ENCODE assay signal across 27 cellular contexts in genomic region chr19:13301627-13302334, GRCh38.
"Had no signal": no experiment of that assay in that cellular context is flagged by ENCODE, and none has a peak within 500 bp of the region (broad histone marks: within the 10 kb centered on the region; RNA-seq: fewer than 3 reads in every experiment).

No MANE protein-coding gene starts in this region.

- H3K27ac ChIP-seq: hepatocyte, left lung, sigmoid colon, stomach, suprapubic skin, transverse colon had no signal

- H3K9me3 ChIP-seq: left lung, stomach, suprapubic skin, transverse colon had no signal

- H3K4me1 ChIP-seq: suprapubic skin, transverse colon had no signal

- FAIRE-seq: endothelial cell of umbilical vein, urothelium cell line had no signal

- DNase-seq: activated CD4-positive, alpha-beta T cell treated with anti-CD3 and anti-CD28 coated beads for 4 hours; activated CD4-positive, alpha-beta T cell treated with anti-CD3 and anti-CD28 coated beads, Interleukin-2, amount 50 U/mL, for 48 hours; activated CD4-positive, CD25-positive, alpha-beta regulatory T cell; activated effector memory CD4-positive, alpha-beta T cell treated with Interleukin-2 at 50 U/mL for 16 hours; activated naive CD4-positive, alpha-beta T cell treated with anti-CD3 and anti-CD28 coated beads, Interleukin-2, amount 10 ng/mL, durations not matched to agents 7 days and 5 days; activated naive CD8-positive, alpha-beta T cell treated with anti-CD3 and anti-CD28 coated beads, Interleukin-2, amount 50 U/mL, for 24 hours; activated T-cell treated with anti-CD3 and anti-CD28 coated beads, Interleukin-2, amount 50 U/mL, for 48 hours; effector CD8-positive, alpha-beta T cell; immature natural killer cell; left lung; naive thymus-derived CD4-positive, alpha-beta T cell; sigmoid colon; stimulated activated CD4-positive, alpha-beta T cell treated with anti-CD3 and anti-CD28 coated beads, Interleukin-15, amount 100 ng/mL, for 24 hours; stomach; transverse colon had no signal

- H3K27ac Mint-ChIP-seq: activated naive CD4-positive, alpha-beta T cell treated with anti-CD3 and anti-CD28 coated beads, Interleukin-2, amount 10 ng/mL, durations not matched to agents 7 days and 5 days; activated naive CD8-positive, alpha-beta T cell treated with anti-CD3 and anti-CD28 coated beads, Interleukin-2, amount 50 U/mL, for 24 hours; dendritic cell treated with granulocyte-macrophage colony-stimulating factor and Interleukin-4, amounts not matched to agents 40 ng/mL and 50 ng/mL, for 4 days; immature natural killer cell; naive thymus-derived CD4-positive, alpha-beta T cell; stimulated activated memory B cell treated with anti-CD40 and anti-IgM and Interleukin-4, amounts not matched to agents 10 μg/mL and 1 μg/mL and 100 μg/mL, for 72 hours; T-helper 1 cell treated with Interleukin-12 subunit alpha and Interleukin-12 subunit beta and Interleukin-4 antibody, amounts not matched to agents 30 μg/mL and 1 μg/mL, for 36 hours had no signal

- H3K36me3 Mint-ChIP-seq: activated naive CD4-positive, alpha-beta T cell treated with anti-CD3 and anti-CD28 coated beads, Interleukin-2, amount 10 ng/mL, durations not matched to agents 7 days and 5 days; immature natural killer cell; naive thymus-derived CD4-positive, alpha-beta T cell; stimulated activated memory B cell treated with anti-CD40 and anti-IgM and Interleukin-4, amounts not matched to agents 10 μg/mL and 1 μg/mL and 100 μg/mL, for 72 hours had no signal

- H2AFZ ChIP-seq: hepatocyte had no signal

- H3K4me3 Mint-ChIP-seq: activated naive CD4-positive, alpha-beta T cell treated with anti-CD3 and anti-CD28 coated beads, Interleukin-2, amount 10 ng/mL, durations not matched to agents 7 days and 5 days; activated naive CD8-positive, alpha-beta T cell treated with anti-CD3 and anti-CD28 coated beads, Interleukin-2, amount 50 U/mL, for 24 hours; brain; central memory CD8-positive, alpha-beta T cell; dendritic cell treated with granulocyte-macrophage colony-stimulating factor and Interleukin-4, amounts not matched to agents 40 ng/mL and 50 ng/mL, for 4 days; immature natural killer cell; naive thymus-derived CD4-positive, alpha-beta T cell; neural crest cell; stimulated activated memory B cell treated with anti-CD40 and anti-IgM and Interleukin-4, amounts not matched to agents 10 μg/mL and 1 μg/mL and 100 μg/mL, for 72 hours; T-helper 1 cell treated with Interleukin-12 subunit alpha and Interleukin-12 subunit beta and Interleukin-4 antibody, amounts not matched to agents 30 μg/mL and 1 μg/mL, for 36 hours had no signal

- H3K9me3 Mint-ChIP-seq: activated naive CD4-positive, alpha-beta T cell treated with anti-CD3 and anti-CD28 coated beads, Interleukin-2, amount 10 ng/mL, durations not matched to agents 7 days and 5 days; activated naive CD8-positive, alpha-beta T cell treated with anti-CD3 and anti-CD28 coated beads, Interleukin-2, amount 50 U/mL, for 24 hours; central memory CD8-positive, alpha-beta T cell; dendritic cell treated with granulocyte-macrophage colony-stimulating factor and Interleukin-4, amounts not matched to agents 40 ng/mL and 50 ng/mL, for 4 days; neural crest cell; stimulated activated memory B cell treated with anti-CD40 and anti-IgM and Interleukin-4, amounts not matched to agents 10 μg/mL and 1 μg/mL and 100 μg/mL, for 72 hours; T-helper 1 cell treated with Interleukin-12 subunit alpha and Interleukin-12 subunit beta and Interleukin-4 antibody, amounts not matched to agents 30 μg/mL and 1 μg/mL, for 36 hours had no signal

- H3K4me2 ChIP-seq: hepatocyte, smooth muscle cell had no signal

- H3K4me1 Mint-ChIP-seq: activated naive CD8-positive, alpha-beta T cell treated with anti-CD3 and anti-CD28 coated beads, Interleukin-2, amount 50 U/mL, for 24 hours; central memory CD8-positive, alpha-beta T cell had no signal

- H3K27me3 ChIP-seq: hepatocyte had no signal

- H3K79me2 ChIP-seq: hepatocyte had no signal

- H3K36me3 ChIP-seq: left lung, sigmoid colon, stomach, suprapubic skin, transverse colon had no signal

- H3K4me3 ChIP-seq: hepatocyte, left lung, lung, sigmoid colon, smooth muscle cell, stomach, suprapubic skin, transverse colon had no signal
